Comparison of ENCODE assay signal across 10 cellular contexts in genomic region chr10:102599565-102600327, GRCh38. TPM values are rescaled to one million over a fixed set of nuclear protein-coding genes. Genes with fewer than 3 reads are reported as not detected.
A peak's percentile ranks its signal among the peaks of the same experiment; 100 is the strongest.
DNase-seq lines count a peak whose midpoint lies in the region; FAIRE-seq and TF ChIP-seq lines count a peak whose summit lies in the region.
"Had no signal": no experiment of that assay in that cellular context is flagged by ENCODE, and none has a peak within 500 bp of the region (broad histone marks: within the 10 kb centered on the region; RNA-seq: fewer than 3 reads in every experiment).

No MANE protein-coding gene starts in this region.

- H3K79me2 ChIP-seq in mammary epithelial cell (ENCODE audit: insufficient read depth, low read length) = no peaks in the 10 kb centered on the region

- intact Hi-C loops in kidney (cut with DNase I) = no loop called here
- intact Hi-C loops in mammary epithelial cell (cut with micrococcal nuclease) = no loop called here

- TF ChIP-seq CTCF in right atrium auricular region (IDR thresholded peaks at IDR 0.05) (no peak), kidney (IDR thresholded peaks at IDR 0.05; ENCODE audit: borderline replicate concordance, extremely low read depth, insufficient read depth) (no peak), mammary epithelial cell (conservative IDR thresholded peaks at IDR 0.05 in 1 of 2, IDR thresholded peaks at IDR 0.05 in 1 of 2; ENCODE audit: extremely low read depth in 1 of 2, insufficient read depth in 1 of 2, low read depth in 1 of 2, low read length in 2 of 2) (no peak)

- H3K27ac ChIP-seq in right atrium auricular region (peak overlapping the region; percentile 35 to 84), skeletal muscle tissue (ENCODE audit: low read depth, low read length) (peak overlapping the region; percentile 39), kidney (ENCODE audit: low read depth in 2 of 2, low read length in 2 of 2) (peak overlapping the region in 1 of 2 donors; percentile 44), mammary epithelial cell (ENCODE audit: insufficient read depth, low read depth, low read length) (no peak overlapping the region)

- no peaks in the 10 kb centered on the region for H3K27me3 ChIP-seq in adipocyte (replicated peaks; ENCODE audit: control insufficient read depth, insufficient read depth, low read length)
- no peaks in the 10 kb centered on the region for H3K27me3 ChIP-seq in right atrium auricular region
- no peaks in the 10 kb centered on the region for H3K27me3 ChIP-seq in skeletal muscle tissue (ENCODE audit: control insufficient read depth in 3 of 3, insufficient read depth in 3 of 3, low read length in 3 of 3)
- H3K27me3 ChIP-seq in mammary epithelial cell (ENCODE audit: insufficient read depth, low read length) = no peaks in the 10 kb centered on the region

- 92% methylated on average over 7 of the region's 7 CpGs for WGBS in mammary epithelial cell (ENCODE audit: low coverage, missing lambda C conversion rate)

- H3K36me3 ChIP-seq in adipocyte (ENCODE audit: control insufficient read depth, insufficient read depth, low read length, severe bottlenecking) (peaks cover 5% of the 10 kb centered on the region), right atrium auricular region (peaks cover 11% of the 10 kb centered on the region), skeletal muscle tissue (ENCODE audit: control insufficient read depth in 3 of 3, insufficient read depth in 3 of 3, low read length in 3 of 3) (peaks cover 0 to 22% (median 9%) of the 10 kb centered on the region in 3 donors), kidney (ENCODE audit: control insufficient read depth in 1 of 2, insufficient read depth in 2 of 2, low read length in 2 of 2) (peaks cover 21 to 36% of the 10 kb centered on the region in 2 donors), mammary epithelial cell (ENCODE audit: insufficient read depth, low read length) (no peaks in the 10 kb centered on the region)

- peak overlapping the region; percentile 77 for H3K9ac ChIP-seq in adipocyte (ENCODE audit: low read length)
- peak overlapping the region in 2 of 3 donors; percentile 62 to 63 for H3K9ac ChIP-seq in skeletal muscle tissue (ENCODE audit: low read depth in 1 of 3, low read length in 3 of 3)
- H3K9ac ChIP-seq in kidney (ENCODE audit: low read length in 2 of 2) = peak overlapping the region in 1 of 2 donors; percentile 5
- H3K9ac ChIP-seq in mammary epithelial cell (ENCODE audit: insufficient read depth, low read length) = no peak overlapping the region

- BruUV-seq in mammary epithelial cell (replicated peaks; lab: Mats Ljungman, UMichigan) = no TSS peak

- dilution Hi-C loops in mammary epithelial cell (cut with HindIII; ENCODE audit: low sequenced_read_pairs) = loop anchor here (5.0 to 10.0 kb wide), 4 partner anchors 33 to 375 kb away; partner anchors contain the start of gene ELOVL3

- in situ Hi-C loops in mammary epithelial cell (cut with MboI; ENCODE audit: low sequenced_read_pairs in 2 of 2) = loop anchor here in 1 of 2 donors (25.0 kb wide), 1 partner anchor 362 kb away; the partner anchor contains the start of genes ELOVL3, GBF1 and PITX3

- H3K4me3 ChIP-seq in adipocyte (ENCODE audit: low read length) = peak overlapping the region; percentile 42
- no peak overlapping the region for H3K4me3 ChIP-seq in right atrium auricular region
- no peak overlapping the region for H3K4me3 ChIP-seq in skeletal muscle tissue (ENCODE audit: low read length in 3 of 3)
- H3K4me3 ChIP-seq in kidney (ENCODE audit: low read length in 2 of 2) = no peak overlapping the region
- no peak overlapping the region for H3K4me3 ChIP-seq in mammary epithelial cell (replicated peaks in 1 of 3; ENCODE audit: insufficient read depth in 1 of 3, low read depth in 2 of 3, low read length in 3 of 3)

- no peaks in the 10 kb centered on the region for H4K20me1 ChIP-seq in mammary epithelial cell (ENCODE audit: insufficient read depth, low read length)

- H2AFZ ChIP-seq in mammary epithelial cell (ENCODE audit: low read depth, low read length) = no peak overlapping the region

- DNase-seq in GF-D8 (lab: John Stamatoyannopoulos, UW) (peak; percentile 97), adipocyte (ENCODE audit: low read depth) (peak; percentile 48), right atrium auricular region (ENCODE audit: low spot score) (no peak), NCI-H524 treated with DMSO at 0.1 percent for 48 hours (lab: John Stamatoyannopoulos, UW) (no peak), kidney (no peak), mammary epithelial cell (no peak)
- DNase-seq in NK-92 treated with Interleukin-12 subunit alpha and Interleukin-12 subunit beta, amount 100 ng/mL, for 24 hours (lab: John Stamatoyannopoulos, UW) = no peak
- DNase-seq: activated CD8-positive, alpha-beta memory T cell treated with anti-CD3 and anti-CD28 coated beads, Interleukin-2, amount 10 ng/mL, durations not matched to agents 7 days and 5 days; stimulated activated naive CD4-positive, alpha-beta T cell had no signal

- no peak overlapping the region for H3K4me2 ChIP-seq in mammary epithelial cell (ENCODE audit: insufficient read depth, low read depth, low read length)

- CTCF ChIA-PET in mammary epithelial cell (lab: Charles Lee; ENCODE audit: low non-redundant PET) = no interaction called here

- H3K9me3 ChIP-seq in adipocyte (ENCODE audit: control insufficient read depth, low read length) (no peaks in the 10 kb centered on the region), right atrium auricular region (no peaks in the 10 kb centered on the region), skeletal muscle tissue (ENCODE audit: control insufficient read depth in 3 of 3, low read length in 3 of 3) (no peaks in the 10 kb centered on the region), kidney (ENCODE audit: control insufficient read depth in 1 of 2, low read length in 2 of 2) (no peaks in the 10 kb centered on the region), mammary epithelial cell (replicated peaks; ENCODE audit: insufficient read depth, low read length) (no peaks in the 10 kb centered on the region)

- FAIRE-seq in kidney (lab: Jason Lieb, UNC) = no peak

- peaks cover 86% of the 10 kb centered on the region for H3K4me1 ChIP-seq in adipocyte (ENCODE audit: control insufficient read depth, insufficient read depth, low read length)
- H3K4me1 ChIP-seq in right atrium auricular region = peaks cover 0 to 95% of the 10 kb centered on the region in 2 donors
- H3K4me1 ChIP-seq in skeletal muscle tissue (ENCODE audit: control insufficient read depth in 3 of 3, insufficient read depth in 3 of 3, low read length in 3 of 3) = peaks cover 84 to 92% (median 91%) of the 10 kb centered on the region in 3 donors
- peaks cover 12 to 16% of the 10 kb centered on the region in 2 donors for H3K4me1 ChIP-seq in kidney (ENCODE audit: control insufficient read depth in 1 of 2, insufficient read depth in 1 of 2, low read depth in 1 of 2, low read length in 2 of 2)
- H3K4me1 ChIP-seq in mammary epithelial cell (ENCODE audit: insufficient read depth, low read length) = peaks cover 10% of the 10 kb centered on the region

RNA-seq across cellular contexts. Expression of gene TRIM8, which starts 44.5 kb away (rescaled TPM):
- 100 to 1,000 TPM; 106 to 125 TPM for total RNA-seq in right atrium auricular region
- total RNA-seq in skeletal muscle tissue = 44.4 TPM
- total RNA-seq in kidney = 198 TPM
- 160 TPM for polyA plus RNA-seq in kidney (ENCODE audit: insufficient read depth, low read depth, low replicate concordance)
- total RNA-seq in mammary epithelial cell = 10 to 100 TPM; 36.8 to 87.0 TPM
- 61.1 TPM for polyA plus RNA-seq in mammary epithelial cell
- 82.4 TPM for polyA minus RNA-seq in mammary epithelial cell

Comparison
In these comparisons a context has a peak if more than half of its experiments do, and no peak if none do; other contexts are left out.
1. DNase-seq: peak in GF-D8 (single experiment) and adipocyte (single experiment); none in right atrium auricular region (single experiment), NK-92 treated with Interleukin-12 subunit alpha and Interleukin-12 subunit beta, amount 100 ng/mL, for 24 hours (single experiment), NCI-H524 treated with DMSO at 0.1 percent for 48 hours (single experiment), kidney (single experiment) and mammary epithelial cell (single experiment).